Comparison of ENCODE assay signal across 20 cellular contexts in genomic region chr10:104922810-104923209, GRCh38.
DNase-seq lines count a peak whose midpoint lies in the region; ATAC-seq, FAIRE-seq and TF ChIP-seq lines count a peak whose summit lies in the region.
"Had no signal": no experiment of that assay in that cellular context is flagged by ENCODE, and none has a peak within 500 bp of the region (broad histone marks: within the 10 kb centered on the region; RNA-seq: fewer than 3 reads in every experiment).

No MANE protein-coding gene starts in this region.

- intact Hi-C loops in left colon (cut with DNase I, micrococcal nuclease), result no loop called here

- H3K9me3 Mint-ChIP-seq in activated naive CD4-positive, alpha-beta T cell treated with anti-CD3 and anti-CD28 coated beads, Interleukin-2, amount 50 U/mL, for 72 hours, result peaks cover 0 to 4% of the 10 kb centered on the region in 2 donors

- DNase-seq in GM12891 (ENCODE audit: insufficient read length, low spot score) (no peak), NCI-H2196 (lab: John Stamatoyannopoulos, UW; ENCODE audit: unreplicated experiment) (no peak), NCI-H2081 (lab: John Stamatoyannopoulos, UW) (no peak), left colon (no peak)
- DNase-seq in activated naive CD4-positive, alpha-beta T cell treated with anti-CD3 and anti-CD28 coated beads, Interleukin-2, amount 50 U/mL, for 72 hours (ENCODE audit: low spot score in 2 of 2), result no peak
- DNase-seq: activated CD8-positive, alpha-beta memory T cell treated with anti-CD3 and anti-CD28 coated beads for 24 hours; activated gamma-delta T cell; COR-L47; dermis blood vessel endothelial cell; esophagus squamous epithelium; hippocampal formation; NCI-H1417; NCI-H345; pancreas; spleen had no signal

- no peaks in the 10 kb centered on the region for H3K36me3 Mint-ChIP-seq in activated naive CD4-positive, alpha-beta T cell treated with anti-CD3 and anti-CD28 coated beads, Interleukin-2, amount 50 U/mL, for 72 hours

- TF ChIP-seq POLR2A in GM12891 (IDR thresholded peaks at IDR 0.05; ENCODE audit: low read depth, low read length), result no peak

- peak; percentile 20 for FAIRE-seq in GM12891 (lab: Jason Lieb, UNC)
- FAIRE-seq: pancreas, TTC549 had no signal

- no peak overlapping the region for H3K27ac Mint-ChIP-seq in activated naive CD4-positive, alpha-beta T cell treated with anti-CD3 and anti-CD28 coated beads, Interleukin-2, amount 50 U/mL, for 72 hours

- ATAC-seq in GM19328 (IDR thresholded peaks at IDR 0.05; ENCODE audit: unreplicated experiment) (peak; percentile 73), HG02642 (IDR thresholded peaks at IDR 0.05; ENCODE audit: poor library complexity, unreplicated experiment) (peak; percentile 82), HG03432 (IDR thresholded peaks at IDR 0.05; ENCODE audit: unreplicated experiment) (peak; percentile 77), left colon (no peak)
- no peak for ATAC-seq in activated naive CD4-positive, alpha-beta T cell treated with anti-CD3 and anti-CD28 coated beads, Interleukin-2, amount 50 U/mL, for 72 hours
- ATAC-seq: left lobe of liver, pancreas had no signal

TF ChIP-seq in GM12891, 5 proteins besides CTCF, POLR2A, EP300 and RAD21:
- TF ChIP-seq SPI1 (IDR thresholded peaks at IDR 0.05; ENCODE audit: low read depth, low read length) (peak; percentile 74), TAF1 (IDR thresholded peaks at IDR 0.05; ENCODE audit: low read depth, low read length) (no peak)

Comparison
In these comparisons a context has a peak if more than half of its experiments do, and no peak if none do; other contexts are left out.
1. ATAC-seq: peak in GM19328 (single experiment), HG02642 (single experiment) and HG03432 (single experiment); none in activated naive CD4-positive, alpha-beta T cell treated with anti-CD3 and anti-CD28 coated beads, Interleukin-2, amount 50 U/mL, for 72 hours (0 of 2) and left colon (single experiment).